Comparison of ENCODE assay signal across 1 cellular context in genomic region chr1:62621907-62622306, GRCh38.
TF ChIP-seq lines count a peak whose summit lies in the region.

No MANE protein-coding gene starts in this region.

TF ChIP-seq in HepG2, 621 proteins besides CTCF, POLR2A, EP300 and RAD21 (continued from another document and continues in another):
- TF ChIP-seq, protein P1, sequence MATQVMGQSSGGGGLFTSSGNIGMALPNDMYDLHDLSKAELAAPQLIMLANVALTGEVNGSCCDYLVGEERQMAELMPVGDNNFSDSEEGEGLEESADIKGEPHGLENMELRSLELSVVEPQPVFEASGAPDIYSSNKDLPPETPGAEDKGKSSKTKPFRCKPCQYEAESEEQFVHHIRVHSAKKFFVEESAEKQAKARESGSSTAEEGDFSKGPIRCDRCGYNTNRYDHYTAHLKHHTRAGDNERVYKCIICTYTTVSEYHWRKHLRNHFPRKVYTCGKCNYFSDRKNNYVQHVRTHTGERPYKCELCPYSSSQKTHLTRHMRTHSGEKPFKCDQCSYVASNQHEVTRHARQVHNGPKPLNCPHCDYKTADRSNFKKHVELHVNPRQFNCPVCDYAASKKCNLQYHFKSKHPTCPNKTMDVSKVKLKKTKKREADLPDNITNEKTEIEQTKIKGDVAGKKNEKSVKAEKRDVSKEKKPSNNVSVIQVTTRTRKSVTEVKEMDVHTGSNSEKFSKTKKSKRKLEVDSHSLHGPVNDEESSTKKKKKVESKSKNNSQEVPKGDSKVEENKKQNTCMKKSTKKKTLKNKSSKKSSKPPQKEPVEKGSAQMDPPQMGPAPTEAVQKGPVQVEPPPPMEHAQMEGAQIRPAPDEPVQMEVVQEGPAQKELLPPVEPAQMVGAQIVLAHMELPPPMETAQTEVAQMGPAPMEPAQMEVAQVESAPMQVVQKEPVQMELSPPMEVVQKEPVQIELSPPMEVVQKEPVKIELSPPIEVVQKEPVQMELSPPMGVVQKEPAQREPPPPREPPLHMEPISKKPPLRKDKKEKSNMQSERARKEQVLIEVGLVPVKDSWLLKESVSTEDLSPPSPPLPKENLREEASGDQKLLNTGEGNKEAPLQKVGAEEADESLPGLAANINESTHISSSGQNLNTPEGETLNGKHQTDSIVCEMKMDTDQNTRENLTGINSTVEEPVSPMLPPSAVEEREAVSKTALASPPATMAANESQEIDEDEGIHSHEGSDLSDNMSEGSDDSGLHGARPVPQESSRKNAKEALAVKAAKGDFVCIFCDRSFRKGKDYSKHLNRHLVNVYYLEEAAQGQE (IDR thresholded peaks at IDR 0.05; ENCODE audit: borderline replicate concordance in 1 of 2, low read depth in 1 of 2, low read length in 2 of 2), result peak in 1 of 2 experiments; percentile 66; a peak in 1 of 4 replicates
- peak; percentile 79 for TF ChIP-seq ZNF609 (CRISPR knock-in tag; IDR thresholded peaks at IDR 0.05; ENCODE audit: borderline replicate concordance)
- peak; percentile 91 for TF ChIP-seq ZNF780A (CRISPR knock-in tag; IDR thresholded peaks at IDR 0.05)
- TF ChIP-seq MTF2 (CRISPR knock-in tag; IDR thresholded peaks at IDR 0.05; ENCODE audit: borderline replicate concordance), result no peak
- 0 out of 2 replicates have a peak, but pooled peaks have one; percentile 39 for TF ChIP-seq ZNF782 (CRISPR knock-in tag; IDR thresholded peaks at IDR 0.05; ENCODE audit: borderline replicate concordance)
- peak; percentile 84; the same call in 1 of the 2 replicates for TF ChIP-seq FOSL1 (CRISPR knock-in tag; IDR thresholded peaks at IDR 0.05; ENCODE audit: borderline replicate concordance)
- TF ChIP-seq ZNF563 (CRISPR knock-in tag; IDR thresholded peaks at IDR 0.05), result no peak
- TF ChIP-seq ZBTB26 (CRISPR knock-in tag; IDR thresholded peaks at IDR 0.05; ENCODE audit: borderline replicate concordance), result no peak; the same call in 1 of the 2 replicates
- TF ChIP-seq HINFP (CRISPR knock-in tag; IDR thresholded peaks at IDR 0.05; ENCODE audit: low read depth), result peak; percentile 54; the same call in 1 of the 2 replicates
- peak; percentile 86; the same call in 1 of the 2 replicates for TF ChIP-seq ZNF431 (CRISPR knock-in tag; IDR thresholded peaks at IDR 0.05; ENCODE audit: borderline replicate concordance, low read depth)
- TF ChIP-seq HES4 (CRISPR knock-in tag; IDR thresholded peaks at IDR 0.05; ENCODE audit: borderline replicate concordance), result no peak
- TF ChIP-seq HMGXB3 (CRISPR knock-in tag; IDR thresholded peaks at IDR 0.05; ENCODE audit: borderline replicate concordance), result peak; percentile 88
- no peak for TF ChIP-seq ZNF678 (CRISPR knock-in tag; IDR thresholded peaks at IDR 0.05)
- TF ChIP-seq ZNF484 (CRISPR knock-in tag; IDR thresholded peaks at IDR 0.05; ENCODE audit: borderline replicate concordance, low read depth), result no peak
- TF ChIP-seq AGO2 (optimal IDR thresholded peaks at IDR 0.05; ENCODE audit: low read depth, low read length), result no peak
- TF ChIP-seq TRAFD1 (CRISPR knock-in tag; IDR thresholded peaks at IDR 0.05; ENCODE audit: borderline replicate concordance), result no peak; the same call in 1 of the 2 replicates
- no peak for TF ChIP-seq ZNF10 (CRISPR knock-in tag; IDR thresholded peaks at IDR 0.05; ENCODE audit: borderline replicate concordance, low read depth)
- TF ChIP-seq THAP7 (CRISPR knock-in tag; IDR thresholded peaks at IDR 0.05), result peak; percentile 57; the same call in 1 of the 2 replicates
- TF ChIP-seq SALL1 (CRISPR knock-in tag; IDR thresholded peaks at IDR 0.05), result peak; percentile 93
- TF ChIP-seq ZNF605 (CRISPR knock-in tag; IDR thresholded peaks at IDR 0.05), result no peak
- TF ChIP-seq NFATC3 (CRISPR knock-in tag; IDR thresholded peaks at IDR 0.05), result no peak
- TF ChIP-seq NCOA2 (CRISPR knock-in tag; IDR thresholded peaks at IDR 0.05), result peak; percentile 94
- TF ChIP-seq ZNF652 (CRISPR knock-in tag; IDR thresholded peaks at IDR 0.05; ENCODE audit: borderline replicate concordance, low read depth), result peak; percentile 55; the same call in 1 of the 2 replicates
- peak; percentile 89; the same call in 1 of the 2 replicates for TF ChIP-seq DPF2 (CRISPR knock-in tag; IDR thresholded peaks at IDR 0.05; ENCODE audit: borderline replicate concordance, low read depth)
- TF ChIP-seq, protein P2, sequence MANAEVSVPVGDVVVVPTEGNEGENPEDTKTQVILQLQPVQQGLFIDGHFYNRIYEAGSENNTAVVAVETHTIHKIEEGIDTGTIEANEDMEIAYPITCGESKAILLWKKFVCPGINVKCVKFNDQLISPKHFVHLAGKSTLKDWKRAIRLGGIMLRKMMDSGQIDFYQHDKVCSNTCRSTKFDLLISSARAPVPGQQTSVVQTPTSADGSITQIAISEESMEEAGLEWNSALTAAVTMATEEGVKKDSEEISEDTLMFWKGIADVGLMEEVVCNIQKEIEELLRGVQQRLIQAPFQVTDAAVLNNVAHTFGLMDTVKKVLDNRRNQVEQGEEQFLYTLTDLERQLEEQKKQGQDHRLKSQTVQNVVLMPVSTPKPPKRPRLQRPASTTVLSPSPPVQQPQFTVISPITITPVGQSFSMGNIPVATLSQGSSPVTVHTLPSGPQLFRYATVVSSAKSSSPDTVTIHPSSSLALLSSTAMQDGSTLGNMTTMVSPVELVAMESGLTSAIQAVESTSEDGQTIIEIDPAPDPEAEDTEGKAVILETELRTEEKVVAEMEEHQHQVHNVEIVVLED (CRISPR knock-in tag; IDR thresholded peaks at IDR 0.05; ENCODE audit: borderline replicate concordance), result peak; percentile 38; the same call in 1 of the 2 replicates
- peak; percentile 64 for TF ChIP-seq MYC (CRISPR knock-in tag; IDR thresholded peaks at IDR 0.05; ENCODE audit: borderline replicate concordance)
- no peak for TF ChIP-seq ZNF382 (CRISPR knock-in tag; IDR thresholded peaks at IDR 0.05; ENCODE audit: borderline replicate concordance)
